Comparison of ENCODE assay signal across 12 cellular contexts in genomic region chr12:131836193-131836592, GRCh38. TPM values are rescaled to one million over a fixed set of nuclear protein-coding genes. Genes with fewer than 3 reads are reported as not detected.
A peak's percentile ranks its signal among the peaks of the same experiment; 100 is the strongest.
DNase-seq lines count a peak whose midpoint lies in the region; ATAC-seq, FAIRE-seq and TF ChIP-seq lines count a peak whose summit lies in the region.
"Had no signal": no experiment of that assay in that cellular context is flagged by ENCODE, and none has a peak within 500 bp of the region (broad histone marks: within the 10 kb centered on the region; RNA-seq: fewer than 3 reads in every experiment).

No MANE protein-coding gene starts in this region.

- H3K27ac ChIP-seq in HepG2 (ENCODE audit: extremely low read length, insufficient read depth, low read length) (no peak overlapping the region), sigmoid colon (no peak overlapping the region)
- H3K27ac ChIP-seq: thoracic aorta had no signal

- 48% methylated on average over 3 of the region's 3 CpGs for WGBS in HepG2 (ENCODE audit: low lambda C conversion rate)
- 70 to 71% methylated on average over 3 of the region's 3 CpGs for WGBS in sigmoid colon, 2 donors

- H3K27me3 ChIP-seq in HepG2 (ENCODE audit: control insufficient read depth in 1 of 2, insufficient read depth in 2 of 2, low read length in 2 of 2), result peaks cover 1 to 15% of the 10 kb centered on the region in 2 experiments; a peak in 4 of 5 replicates
- H3K27me3 ChIP-seq in sigmoid colon, result peaks cover 12 to 61% (median 41%) of the 10 kb centered on the region in 3 donors

- no TSS peak for BruUV-seq in HepG2 (replicated peaks; lab: Mats Ljungman, UMichigan)

- FAIRE-seq in HepG2 (lab: Jason Lieb, UNC), result no peak

- H3K36me3 ChIP-seq in HepG2 (replicated peaks in 1 of 2; ENCODE audit: control insufficient read depth in 1 of 2, insufficient read depth in 2 of 2, low read length in 2 of 2) (no peaks in the 10 kb centered on the region), sigmoid colon (no peaks in the 10 kb centered on the region)
- H3K36me3 ChIP-seq: thoracic aorta had no signal

- no peak for TF ChIP-seq RAD21 in HepG2 (CRISPR knock-in tag; IDR thresholded peaks at IDR 0.05)

- CTCF ChIA-PET in HepG2 (lab: Yijun Ruan, JAX; ENCODE audit: low intra/inter-chr PET ratio, low total read pairs), result interaction anchor here (0.6 to 1.6 kb wide), 2 partner anchors 165 to 720 kb away, joined by 3 to 6 read pairs; no protein-coding TSS in a partner anchor

- no peak overlapping the region for H2AFZ ChIP-seq in HepG2 (ENCODE audit: low read length)

- H3K4me1 ChIP-seq in HepG2 (ENCODE audit: insufficient read depth, low read length) (peaks cover 40% of the 10 kb centered on the region), sigmoid colon (peaks cover 0 to 14% (median 8%) of the 10 kb centered on the region in 4 donors)

- TF ChIP-seq POLR2A in HepG2 (IDR thresholded peaks at IDR 0.05; ENCODE audit: insufficient read depth in 1 of 2, low read depth in 2 of 2, low read length in 2 of 2) (no peak), sigmoid colon (IDR thresholded peaks at IDR 0.05) (no peak)

- in situ Hi-C loops in GM13977 (cut with MboI; ENCODE audit: low pct_unique_long_range_greater_than_20kb, low sequenced_read_pairs, unreplicated experiment) (no loop called here), astrocyte of the cerebellum (cut with HindIII; ENCODE audit: low sequenced_read_pairs) (no loop called here), HepG2 (cut with HindIII; ENCODE audit: extremely low pct_ligation_motif_present, low pct_unique_long_range_greater_than_20kb) (loop anchor here (10.0 to 25.0 kb wide), 2 partner anchors 221 to 724 kb away; no protein-coding TSS in a partner anchor), G401 (cut with HindIII; ENCODE audit: low sequenced_read_pairs) (no loop called here)

- TF ChIP-seq EP300 in HepG2 (IDR thresholded peaks at IDR 0.05; ENCODE audit: low read depth in 2 of 2, low read length in 2 of 2) (no peak), HepG2 (CRISPR knock-in tag; IDR thresholded peaks at IDR 0.05; ENCODE audit: borderline replicate concordance) (no peak), sigmoid colon (IDR thresholded peaks at IDR 0.05) (no peak)

- ATAC-seq in HepG2, result peak; percentile 15; the same call in 1 of the 3 replicates
- ATAC-seq in GM19463 (IDR thresholded peaks at IDR 0.05; ENCODE audit: unreplicated experiment), result no peak

- H3K4me3 ChIP-seq in AG10803 (ENCODE audit: low read length) (no peak overlapping the region), astrocyte of the cerebellum (ENCODE audit: low read depth, low read length) (no peak overlapping the region), HepG2 (replicated peaks in 1 of 3; ENCODE audit: insufficient read depth in 1 of 3, low read depth in 2 of 3, low read length in 3 of 3) (no peak overlapping the region), sigmoid colon (no peak overlapping the region)
- H3K4me3 ChIP-seq: thoracic aorta had no signal

- no peak overlapping the region; the same call in 1 of the 2 replicates for H3K4me2 ChIP-seq in HepG2 (ENCODE audit: low read depth, low read length)

- H3K9me3 ChIP-seq in HepG2 (ENCODE audit: low read length) (no peaks in the 10 kb centered on the region), sigmoid colon (no peaks in the 10 kb centered on the region)
- H3K9me3 ChIP-seq: thoracic aorta had no signal

- peak; percentile 50 for TF ChIP-seq CTCF in AG10803 (conservative IDR thresholded peaks at IDR 0.05; ENCODE audit: low read length)
- TF ChIP-seq CTCF in GM13977 (IDR thresholded peaks at IDR 0.05; ENCODE audit: extremely low read depth, insufficient read depth, missing control alignments), result peak; percentile 46
- TF ChIP-seq CTCF in astrocyte of the cerebellum (IDR thresholded peaks at IDR 0.05; ENCODE audit: low read depth, low read length, missing control alignments), result peak; percentile 40
- TF ChIP-seq CTCF in HepG2 (CRISPR knock-in tag; IDR thresholded peaks at IDR 0.05), result peak; percentile 50
- TF ChIP-seq CTCF in sigmoid colon (IDR thresholded peaks at IDR 0.05), result no peak

- DNase-seq in AG10803 (ENCODE audit: low read depth) (no peak), GM13977 (ENCODE audit: low spot score) (no peak), astrocyte of the cerebellum (ENCODE audit: low read depth) (no peak), HepG2 (ENCODE audit: low spot score) (no peak), sigmoid colon (no peak), G401 (ENCODE audit: low spot score) (no peak), middle frontal gyrus (ENCODE audit: extremely low spot score, low spot score) (no peak)
- DNase-seq: activated CD4-positive, CD25-positive, alpha-beta regulatory T cell treated with anti-CD3 and anti-CD28 coated beads, Interleukin-2, amount 50 U/mL, for 72 hours; EL; NCI-H1694 treated with DMSO at 0.1 percent for 48 hours had no signal

- H3K9ac ChIP-seq in HepG2 (ENCODE audit: insufficient read depth, low read depth, low read length), result no peak overlapping the region

- POLR2A ChIA-PET in HepG2 (lab: Yijun Ruan, JAX), result interaction anchor here (0.6 to 1.8 kb wide), 3 partner anchors 24 to 60 kb away, joined by 3 to 4 read pairs (median 3); no protein-coding TSS in a partner anchor

- intact Hi-C loops in HepG2 (cut with micrococcal nuclease; ENCODE audit: unreplicated experiment), result loop anchor here (10.0 kb wide), 4 partner anchors 59 to 731 kb away; partner anchors contain the start of genes PUS1 and ULK1
- intact Hi-C loops in sigmoid colon (cut with DNase I), result loop anchor here (10.0 kb wide), 1 partner anchor 731 kb away; no protein-coding TSS in a partner anchor

- no peaks in the 10 kb centered on the region for H4K20me1 ChIP-seq in HepG2 (ENCODE audit: insufficient read depth, low read length)

- no peaks in the 10 kb centered on the region for H3K79me2 ChIP-seq in HepG2 (ENCODE audit: insufficient read depth, low read length)

TF ChIP-seq in HepG2, 621 proteins besides CTCF, POLR2A, EP300 and RAD21 (continues in another document):
- TF ChIP-seq STAG1 (CRISPR knock-in tag; IDR thresholded peaks at IDR 0.05) (peak; percentile 57), ZNF136 (CRISPR knock-in tag; IDR thresholded peaks at IDR 0.05; ENCODE audit: low read depth) (no peak)

RNA-seq across cellular contexts. Expression of gene MMP17, which starts 8.0 kb away (rescaled TPM):
- total RNA-seq in HepG2 (2016; rRNA removed; fragmentation: Illumina TruSeq; extraction: Trizol), result 0.38 and 0.80 TPM in 2 replicates
- 0.79 and 1.1 TPM in 2 replicates for total RNA-seq in HepG2 (2016; cell fraction: cytosol; rRNA removed; fragmentation: Illumina TruSeq; extraction: Trizol; ENCODE audit: low read depth)
- 0.36 and 0.78 TPM in 2 replicates for total RNA-seq in HepG2 (2016; cell fraction: insoluble cytoplasmic fraction; rRNA removed; fragmentation: Illumina TruSeq; extraction: Trizol)
- total RNA-seq in HepG2 (2016; cell fraction: membrane; rRNA removed; fragmentation: Illumina TruSeq; extraction: Trizol), result 1.2 and 1.4 TPM in 2 replicates
- total RNA-seq in HepG2 (2016; cell fraction: nucleus; rRNA removed; fragmentation: Illumina TruSeq; extraction: Trizol), result 0.69 and 0.75 TPM in 2 replicates
- polyA plus RNA-seq in HepG2 (2011; rRNA removed), result 0.55 and 2.0 TPM in 2 replicates
- 0.69 and 1.1 TPM in 2 replicates for polyA plus RNA-seq in HepG2 (2011; cell fraction: cytosol; rRNA removed)
- 3.2 and 5.2 TPM in 2 replicates for polyA plus RNA-seq in HepG2 (2011; cell fraction: nucleus; rRNA removed)
- 0.24 and 0.57 TPM in 2 replicates for polyA plus RNA-seq in HepG2 (2012)
- 0.80 and 1.2 TPM in 2 replicates for polyA plus RNA-seq in HepG2 (2016; cell fraction: cytosol; fragmentation: Illumina TruSeq; extraction: Trizol; ENCODE audit: low read depth)
- 0.53 and 1.4 TPM in 2 replicates for polyA plus RNA-seq in HepG2 (2016; cell fraction: insoluble cytoplasmic fraction; fragmentation: Illumina TruSeq; extraction: Trizol; ENCODE audit: low read depth)
- 1.5 and 2.6 TPM in 2 replicates for polyA plus RNA-seq in HepG2 (2016; cell fraction: membrane; fragmentation: Illumina TruSeq; extraction: Trizol; ENCODE audit: low read depth)
- 2.1 and 2.8 TPM in 2 replicates for polyA plus RNA-seq in HepG2 (2016; cell fraction: nucleus; fragmentation: Illumina TruSeq; extraction: Trizol; ENCODE audit: insufficient read depth, low read depth)
- 0.70 and 1.1 TPM in 2 replicates for polyA minus RNA-seq in HepG2 (2011; rRNA and poly(A)+ RNA removed; ENCODE audit: low replicate concordance)
- polyA minus RNA-seq in HepG2 (2011; cell fraction: cytosol; rRNA and poly(A)+ RNA removed), result 1.5 TPM in 1 of 2 replicates, not detected in the other
- 1.4 and 2.6 TPM in 2 replicates for polyA minus RNA-seq in HepG2 (2011; cell fraction: nucleus; rRNA and poly(A)+ RNA removed)
- 1 to 10 TPM; 2.7 to 7.1 (median 4.9) TPM for total RNA-seq in sigmoid colon
- 1 to 10 TPM in 1 of 3 donors, under 1 TPM in 1, not detected in 1; 0.60 to 6.8 TPM for polyA plus RNA-seq in sigmoid colon
- 2.0 and 3.4 TPM in 2 replicates for total RNA-seq in G401 (2014; rRNA removed; shearing (Covaris generic))

RNA-seq across cellular contexts. Expression of gene ULK1, which starts 58.2 kb away (rescaled TPM):
- 1.7 and 2.8 TPM in 2 replicates for total RNA-seq in HepG2 (2016; rRNA removed; fragmentation: Illumina TruSeq; extraction: Trizol)
- total RNA-seq in HepG2 (2016; cell fraction: cytosol; rRNA removed; fragmentation: Illumina TruSeq; extraction: Trizol; ENCODE audit: low read depth), result 1.9 and 2.4 TPM in 2 replicates
- 1.6 and 3.3 TPM in 2 replicates for total RNA-seq in HepG2 (2016; cell fraction: insoluble cytoplasmic fraction; rRNA removed; fragmentation: Illumina TruSeq; extraction: Trizol)
- 1.7 and 2.8 TPM in 2 replicates for total RNA-seq in HepG2 (2016; cell fraction: membrane; rRNA removed; fragmentation: Illumina TruSeq; extraction: Trizol)
- total RNA-seq in HepG2 (2016; cell fraction: nucleus; rRNA removed; fragmentation: Illumina TruSeq; extraction: Trizol), result 4.9 and 6.0 TPM in 2 replicates
- polyA plus RNA-seq in HepG2 (2011; rRNA removed), result 10.1 and 13.9 TPM in 2 replicates
- 2.2 and 3.2 TPM in 2 replicates for polyA plus RNA-seq in HepG2 (2011; cell fraction: cytosol; rRNA removed)
- 132 and 157 TPM in 2 replicates for polyA plus RNA-seq in HepG2 (2011; cell fraction: nucleus; rRNA removed)
- 16.0 and 35.4 TPM in 2 replicates for polyA plus RNA-seq in HepG2 (2012)
- polyA plus RNA-seq in HepG2 (2016; cell fraction: cytosol; fragmentation: Illumina TruSeq; extraction: Trizol; ENCODE audit: low read depth), result 0.21 and 0.24 TPM in 2 replicates
- polyA plus RNA-seq in HepG2 (2016; cell fraction: insoluble cytoplasmic fraction; fragmentation: Illumina TruSeq; extraction: Trizol; ENCODE audit: low read depth), result 3.6 and 5.0 TPM in 2 replicates
- 0.60 and 0.72 TPM in 2 replicates for polyA plus RNA-seq in HepG2 (2016; cell fraction: membrane; fragmentation: Illumina TruSeq; extraction: Trizol; ENCODE audit: low read depth)
- 27.6 and 31.1 TPM in 2 replicates for polyA plus RNA-seq in HepG2 (2016; cell fraction: nucleus; fragmentation: Illumina TruSeq; extraction: Trizol; ENCODE audit: insufficient read depth, low read depth)
- 11.3 and 13.5 TPM in 2 replicates for polyA minus RNA-seq in HepG2 (2011; rRNA and poly(A)+ RNA removed; ENCODE audit: low replicate concordance)
- polyA minus RNA-seq in HepG2 (2011; cell fraction: cytosol; rRNA and poly(A)+ RNA removed), result 7.8 and 10.2 TPM in 2 replicates
- 15.5 and 17.8 TPM in 2 replicates for polyA minus RNA-seq in HepG2 (2011; cell fraction: nucleus; rRNA and poly(A)+ RNA removed)
- total RNA-seq in sigmoid colon, result 10 to 100 TPM; 13.2 to 29.1 (median 18.6) TPM
- polyA plus RNA-seq in sigmoid colon, result 10 to 100 TPM in 1 of 3 donors, 1 to 10 TPM in 2; 5.3 to 17.5 (median 5.4) TPM
- 2.3 and 11.1 TPM in 2 replicates for total RNA-seq in G401 (2014; rRNA removed; shearing (Covaris generic))

Comparison
In these comparisons a context has a peak if more than half of its experiments do, and no peak if none do; other contexts are left out.
1. CTCF ChIP-seq: peak in AG10803 (single experiment), GM13977 (single experiment), astrocyte of the cerebellum (single experiment) and HepG2 (single experiment); none in sigmoid colon (0 of 4).